17 cellular contexts compared by ENCODE assay signal in the genomic region with DNA sequence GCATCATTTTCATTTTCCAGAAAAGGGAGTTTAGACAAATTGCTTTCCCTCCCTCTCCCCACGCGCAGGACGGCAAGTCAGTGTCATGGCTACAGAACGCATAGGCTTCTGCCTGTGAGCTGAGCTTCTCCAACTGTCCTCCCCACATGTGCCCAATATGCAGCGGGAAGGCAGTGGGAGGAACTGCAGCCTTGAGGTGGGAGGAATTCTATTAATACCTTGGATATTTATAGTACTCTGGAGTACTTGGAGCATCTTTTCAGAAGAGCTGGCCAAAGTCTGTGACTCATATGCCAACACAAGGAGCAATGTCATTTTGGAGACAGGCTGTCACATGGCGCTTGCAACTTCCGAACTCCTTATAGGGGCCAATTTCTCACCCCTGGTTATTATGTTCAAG.
DNase-seq lines count a peak whose midpoint lies in the region; ATAC-seq, FAIRE-seq and TF ChIP-seq lines count a peak whose summit lies in the region.
"Had no signal": no experiment of that assay in that cellular context is flagged by ENCODE, and none has a peak within 500 bp of the region (broad histone marks: within the 10 kb centered on the region; RNA-seq: fewer than 3 reads in every experiment).

No MANE protein-coding gene starts in this region.

- CTCF ChIA-PET in T-cell (lab: Charles Lee): no interaction called here

- no peak for ATAC-seq in HG03108 (IDR thresholded peaks at IDR 0.05; ENCODE audit: unreplicated experiment)
- no peak for ATAC-seq in T-cell (replicated peaks in 1 of 4)
- ATAC-seq in HG03442 (IDR thresholded peaks at IDR 0.05; ENCODE audit: unreplicated experiment): no peak
- ATAC-seq: foreskin keratinocyte had no signal

- no peak for TF ChIP-seq CTCF in D721Med (IDR thresholded peaks at IDR 0.05; ENCODE audit: insufficient read depth, missing control alignments)

- peaks cover 4% of the 10 kb centered on the region for H3K36me3 Mint-ChIP-seq in T-cell
- H3K36me3 Mint-ChIP-seq: activated naive CD8-positive, alpha-beta T cell treated with anti-CD3 and anti-CD28 coated beads for 36 hours had no signal

- DNase-seq in AG08396 (ENCODE audit: low spot score): peak; percentile 28
- DNase-seq in M059J (ENCODE audit: low read depth): peak; percentile 11
- DNase-seq in fibroblast of gingiva (ENCODE audit: low read depth): peak; percentile 13
- DNase-seq in occipital lobe (lab: John Stamatoyannopoulos, UW): peak; percentile 74
- DNase-seq in T-cell: no peak
- DNase-seq in D721Med (ENCODE audit: insufficient read length, low spot score): no peak
- DNase-seq: activated CD4-positive, alpha-beta T cell treated with anti-CD3 and anti-CD28 coated beads, Interleukin-2, amount 50 U/mL, for 1 hour; activated naive CD8-positive, alpha-beta T cell treated with anti-CD3 and anti-CD28 coated beads for 36 hours; activated T-cell treated with anti-CD3 and anti-CD28 coated beads, Interleukin-2, amount 50 U/mL, for 24 hours; DMS 273 treated with DMSO at 0.1 percent for 48 hours; effector memory CD4-positive, alpha-beta T cell; foreskin keratinocyte; midbrain; NCI-H345; SJCRH30 had no signal

- FAIRE-seq in D721Med (lab: Jason Lieb, UNC): no peak

- peaks cover 8 to 9% of the 10 kb centered on the region in 2 donors for H3K27me3 Mint-ChIP-seq in T-cell

- no peak overlapping the region for H3K4me3 Mint-ChIP-seq in T-cell
- H3K4me3 Mint-ChIP-seq: activated naive CD8-positive, alpha-beta T cell treated with anti-CD3 and anti-CD28 coated beads for 36 hours; activated T-cell treated with anti-CD3 and anti-CD28 coated beads, Interleukin-2, amount 50 U/mL, for 24 hours had no signal

- no peaks in the 10 kb centered on the region for H3K4me1 Mint-ChIP-seq in T-cell
- H3K4me1 Mint-ChIP-seq: activated naive CD8-positive, alpha-beta T cell treated with anti-CD3 and anti-CD28 coated beads for 36 hours had no signal

- no peak overlapping the region for H3K27ac Mint-ChIP-seq in T-cell
- H3K27ac Mint-ChIP-seq: activated naive CD8-positive, alpha-beta T cell treated with anti-CD3 and anti-CD28 coated beads for 36 hours; activated T-cell treated with anti-CD3 and anti-CD28 coated beads, Interleukin-2, amount 50 U/mL, for 24 hours had no signal

- H3K9me3 Mint-ChIP-seq in T-cell: peaks cover 2 to 10% (median 9%) of the 10 kb centered on the region in 3 donors

- POLR2A ChIA-PET in T-cell (lab: Charles Lee): no interaction called here

Comparison
In these comparisons a context has a peak if more than half of its experiments do, and no peak if none do; other contexts are left out.
1. DNase-seq: peak in AG08396 (single experiment), M059J (single experiment), fibroblast of gingiva (single experiment) and occipital lobe (single experiment); none in T-cell (0 of 34) and D721Med (single experiment).